ENCODE assay signal across 19 cellular contexts in genomic region chr19:20787766-20788165, GRCh38.
"Had no signal": no experiment of that assay in that cellular context is flagged by ENCODE, and none has a peak within 500 bp of the region (broad histone marks: within the 10 kb centered on the region; RNA-seq: fewer than 3 reads in every experiment).

No MANE protein-coding gene starts in this region.

- ATAC-seq: activated CD4-positive, CD25-positive, alpha-beta regulatory T cell treated with anti-CD3 and anti-CD28 coated beads, Interleukin-2, amount 50 U/mL, for 24 hours; gastrocnemius medialis; T-helper 17 cell had no signal

- H3K4me3 Mint-ChIP-seq: activated naive CD8-positive, alpha-beta T cell; memory B cell; nephron; T-helper 17 cell had no signal

- H3K4me3 ChIP-seq: coronary artery, esophagus squamous epithelium, gastrocnemius medialis, ovary, prostate gland, thyroid gland had no signal

- FAIRE-seq: bronchial epithelial cell had no signal

- DNase-seq: activated CD4-positive, alpha-beta T cell treated with anti-CD3 and anti-CD28 coated beads, Interleukin-2, amount 50 U/mL, for 1 hour; activated gamma-delta T cell treated with Interleukin-2 at 50 U/mL for 16 hours; esophagus squamous epithelium; gastrocnemius medialis; hippocampal formation; ovary; stimulated activated CD4-positive, alpha-beta T cell treated with anti-CD3 and anti-CD28 coated beads, Interleukin-2, amount 100 ng/mL, for 48 hours; stimulated activated CD8-positive, alpha-beta memory T cell treated with anti-CD3 and anti-CD28 coated beads, Interleukin-4, amount 100 ng/mL, for 48 hours; stimulated activated naive CD4-positive, alpha-beta T cell treated with Interleukin-2 at 50 U/mL for 16 hours; substantia nigra; T-helper 17 cell; thyroid gland had no signal

- H3K27me3 Mint-ChIP-seq: activated naive CD8-positive, alpha-beta T cell; memory B cell; T-helper 17 cell had no signal

- H3K4me1 Mint-ChIP-seq: memory B cell, nephron, T-helper 17 cell had no signal

- H3K27ac Mint-ChIP-seq: activated naive CD8-positive, alpha-beta T cell; memory B cell; nephron; T-helper 17 cell had no signal
